In genomic region chr1:224317383-224318045, GRCh38 we compare ENCODE assay signal across 17 cellular contexts. TPM values are rescaled to one million over a fixed set of nuclear protein-coding genes. Genes with fewer than 3 reads are reported as not detected.
DNase-seq lines count a peak whose midpoint lies in the region; ATAC-seq and TF ChIP-seq lines count a peak whose summit lies in the region.
"Had no signal": no experiment of that assay in that cellular context is flagged by ENCODE, and none has a peak within 500 bp of the region (broad histone marks: within the 10 kb centered on the region; RNA-seq: fewer than 3 reads in every experiment).

No MANE protein-coding gene starts in this region.

- H3K9me3 ChIP-seq in mammary epithelial cell (replicated peaks; ENCODE audit: insufficient read depth, low read length), result no peaks in the 10 kb centered on the region
- no peaks in the 10 kb centered on the region for H3K9me3 ChIP-seq in transverse colon
- H3K9me3 ChIP-seq: vagina had no signal

- intact Hi-C loops in MCF 10A (cut with micrococcal nuclease), result no loop called here
- intact Hi-C loops in mammary epithelial cell (cut with micrococcal nuclease), result no loop called here
- intact Hi-C loops in transverse colon (cut with DNase I; ENCODE audit: low total_unique reads), result no loop called here

- DNase-seq in MCF 10A (ENCODE audit: unreplicated experiment) (no peak), mammary epithelial cell (no peak), NCI-H2107 treated with DMSO at 0.1 percent for 48 hours (lab: John Stamatoyannopoulos, UW; ENCODE audit: unreplicated experiment) (peak; percentile 87), SHP77 treated with DMSO at 0.1 percent for 48 hours (lab: John Stamatoyannopoulos, UW) (peak; percentile 24), transverse colon (no peak), KG1 (lab: John Stamatoyannopoulos, UW) (no peak)
- no peak for DNase-seq in activated CD8-positive, alpha-beta memory T cell treated with anti-CD3 and anti-CD28 coated beads, Interleukin-2, amount 50 U/mL, for 4 hours
- DNase-seq: activated CD4-positive, alpha-beta T cell treated with anti-CD3 and anti-CD28 coated beads for 48 hours; CD8-positive, alpha-beta memory T cell; central memory CD4-positive, alpha-beta T cell; HFFc6; NCI-H1694; stimulated activated naive CD4-positive, alpha-beta T cell treated with Interleukin-2 at 50 U/mL for 16 hours had no signal

- no peak overlapping the region for H3K9ac ChIP-seq in mammary epithelial cell (ENCODE audit: insufficient read depth, low read length)

- in situ Hi-C loops in mammary epithelial cell (cut with MboI; ENCODE audit: low sequenced_read_pairs in 2 of 2), result no loop called here
- in situ Hi-C loops in transverse colon (cut with MboI; ENCODE audit: low pct_ligation_motif_present in 1 of 4, low pct_unique_long_range_greater_than_20kb in 1 of 4, low sequenced_read_pairs in 3 of 4), result loop anchor here in 1 of 4 donors (25.0 kb wide), 1 partner anchor 205 kb away; the partner anchor contains the start of gene FBXO28

- TF ChIP-seq POLR2A in transverse colon (IDR thresholded peaks at IDR 0.05), result no peak

- H3K27me3 Mint-ChIP-seq in MCF 10A (ENCODE audit: insufficient read depth, unreplicated experiment), result no peaks in the 10 kb centered on the region
- H3K27me3 Mint-ChIP-seq: CD8-positive, alpha-beta memory T cell had no signal

- dilution Hi-C loops in mammary epithelial cell (cut with HindIII; ENCODE audit: low sequenced_read_pairs), result no loop called here

- H3K27ac Mint-ChIP-seq in MCF 10A (ENCODE audit: low read depth, unreplicated experiment), result no peak overlapping the region
- H3K27ac Mint-ChIP-seq: HFFc6 had no signal

- no peak overlapping the region for H3K4me3 Mint-ChIP-seq in MCF 10A (ENCODE audit: unreplicated experiment)
- H3K4me3 Mint-ChIP-seq: CD8-positive, alpha-beta memory T cell; HFFc6 had no signal

- H3K27me3 ChIP-seq in mammary epithelial cell (ENCODE audit: insufficient read depth, low read length) (no peaks in the 10 kb centered on the region), transverse colon (no peaks in the 10 kb centered on the region)
- H3K27me3 ChIP-seq: hepatocyte, vagina had no signal

- no peak for TF ChIP-seq CTCF in MCF 10A (IDR thresholded peaks at IDR 0.05; ENCODE audit: unreplicated experiment)
- no peak for TF ChIP-seq CTCF in mammary epithelial cell (conservative IDR thresholded peaks at IDR 0.05 in 1 of 2, IDR thresholded peaks at IDR 0.05 in 1 of 2; ENCODE audit: extremely low read depth in 1 of 2, insufficient read depth in 1 of 2, low read depth in 1 of 2, low read length in 2 of 2)
- TF ChIP-seq CTCF in transverse colon (IDR thresholded peaks at IDR 0.05), result no peak

- H3K4me1 ChIP-seq in mammary epithelial cell (ENCODE audit: insufficient read depth, low read length) (no peaks in the 10 kb centered on the region), transverse colon (peaks cover 0 to 9% (median 0%) of the 10 kb centered on the region in 4 donors)
- H3K4me1 ChIP-seq: vagina had no signal

- peaks cover 65% of the 10 kb centered on the region for H3K36me3 Mint-ChIP-seq in MCF 10A (ENCODE audit: insufficient read depth, unreplicated experiment)

- H3K27ac ChIP-seq in mammary epithelial cell (ENCODE audit: insufficient read depth, low read depth, low read length) (no peak overlapping the region), transverse colon (peak overlapping the region in 3 of 4 donors; percentile 3 to 45 (median 37))
- H3K27ac ChIP-seq: hepatocyte, skin epidermis, vagina had no signal

- H3K4me2 ChIP-seq in mammary epithelial cell (ENCODE audit: insufficient read depth, low read depth, low read length), result no peak overlapping the region
- H3K4me2 ChIP-seq: hepatocyte had no signal

- H3K9me3 Mint-ChIP-seq in MCF 10A (ENCODE audit: unreplicated experiment), result no peaks in the 10 kb centered on the region
- H3K9me3 Mint-ChIP-seq: CD8-positive, alpha-beta memory T cell; HFFc6 had no signal

- CTCF ChIA-PET in MCF 10A (lab: Yijun Ruan, JAX), result interaction anchor here (0.6 to 1.3 kb wide), 8 partner anchors 9 to 256 kb away, joined by 3 to 8 read pairs (median 4); no protein-coding TSS in a partner anchor
- CTCF ChIA-PET in mammary epithelial cell (lab: Charles Lee; ENCODE audit: low non-redundant PET), result no interaction called here

- 78% methylated on average over 4 of the region's 4 CpGs for WGBS in mammary epithelial cell (ENCODE audit: low coverage, missing lambda C conversion rate)
- WGBS in transverse colon (ENCODE audit: low coverage in 1 of 2), 2 donors, result 61 to 67% methylated on average over 4 of the region's 4 CpGs

- no peak for ATAC-seq in HG02973 (IDR thresholded peaks at IDR 0.05; ENCODE audit: unreplicated experiment)

- H3K79me2 ChIP-seq in mammary epithelial cell (ENCODE audit: insufficient read depth, low read length), result peaks cover 27% of the 10 kb centered on the region

- no peak overlapping the region for H2AFZ ChIP-seq in mammary epithelial cell (ENCODE audit: low read depth, low read length)
- H2AFZ ChIP-seq: hepatocyte had no signal

- POLR2A ChIA-PET in MCF 10A (lab: Yijun Ruan, JAX), result interaction anchor here (0.6 to 3.8 kb wide), 5 partner anchors 10 to 472 kb away, joined by 3 to 18 read pairs (median 3); partner anchors contain the start of genes NVL and TP53BP2

- H3K36me3 ChIP-seq in mammary epithelial cell (ENCODE audit: insufficient read depth, low read length), result peaks cover 14% of the 10 kb centered on the region
- H3K36me3 ChIP-seq in transverse colon, result peaks cover 0 to 21% (median 2%) of the 10 kb centered on the region in 4 donors

- TF ChIP-seq EP300 in transverse colon (IDR thresholded peaks at IDR 0.05; ENCODE audit: low read depth), result no peak

- H3K4me1 Mint-ChIP-seq in MCF 10A (ENCODE audit: insufficient read depth, unreplicated experiment), result no peaks in the 10 kb centered on the region

- BruUV-seq in MCF 10A (replicated peaks; lab: Mats Ljungman, UMichigan), result TSS peak; percentile 9
- no TSS peak for BruUV-seq in mammary epithelial cell (replicated peaks; lab: Mats Ljungman, UMichigan)

- H4K20me1 ChIP-seq in mammary epithelial cell (ENCODE audit: insufficient read depth, low read length), result no peaks in the 10 kb centered on the region

- no peak overlapping the region for H3K4me3 ChIP-seq in mammary epithelial cell (replicated peaks in 1 of 3; ENCODE audit: insufficient read depth in 1 of 3, low read depth in 2 of 3, low read length in 3 of 3)
- H3K4me3 ChIP-seq in transverse colon, result no peak overlapping the region
- H3K4me3 ChIP-seq: hepatocyte, skin epidermis, vagina had no signal

RNA-seq across cellular contexts. Expression of gene NVL, which starts 12.5 kb away (rescaled TPM):
- total RNA-seq in MCF 10A (2022), result 69.8 and 81.5 TPM in 2 replicates
- 10 to 100 TPM; 24.3 to 28.8 TPM for total RNA-seq in mammary epithelial cell
- 16.8 TPM for polyA plus RNA-seq in mammary epithelial cell
- polyA minus RNA-seq in mammary epithelial cell, result 24.4 TPM
- 10 to 100 TPM; 35.9 to 52.3 (median 40.5) TPM for total RNA-seq in transverse colon

RNA-seq across cellular contexts. Expression of gene CNIH4, which starts 39.2 kb away (rescaled TPM):
- total RNA-seq in MCF 10A (2022) (190 and 212 TPM in 2 replicates), mammary epithelial cell (10 to 100 TPM; 82.2 to 82.3 TPM), transverse colon (10 to 100 TPM; 33.0 to 48.7 (median 42.0) TPM)
- 91.3 TPM for polyA plus RNA-seq in mammary epithelial cell
- 42.8 TPM for polyA minus RNA-seq in mammary epithelial cell

Comparison
In these comparisons a context has a peak if more than half of its experiments do, and no peak if none do; other contexts are left out.
1. DNase-seq: peak in NCI-H2107 treated with DMSO at 0.1 percent for 48 hours (single experiment) and SHP77 treated with DMSO at 0.1 percent for 48 hours (single experiment); none in MCF 10A (single experiment), mammary epithelial cell (single experiment), transverse colon (single experiment), activated CD8-positive, alpha-beta memory T cell treated with anti-CD3 and anti-CD28 coated beads, Interleukin-2, amount 50 U/mL, for 4 hours (single experiment) and KG1 (single experiment).